ENCODE assay signal across 11 cellular contexts in genomic region chr11:61153593-61154090, GRCh38. TPM values are rescaled to one million over a fixed set of nuclear protein-coding genes. Genes with fewer than 3 reads are reported as not detected.
DNase-seq lines count a peak whose midpoint lies in the region; ATAC-seq, FAIRE-seq and TF ChIP-seq lines count a peak whose summit lies in the region.
"Had no signal": no experiment of that assay in that cellular context is flagged by ENCODE, and none has a peak within 500 bp of the region (broad histone marks: within the 10 kb centered on the region; RNA-seq: fewer than 3 reads in every experiment).

No MANE protein-coding gene starts in this region.

- FAIRE-seq in HTR-8/SVneo (lab: Jason Lieb, UNC), result no peak

- H3K4me1 Mint-ChIP-seq in mesothelial cell of epicardium, result peaks cover 61% of the 10 kb centered on the region
- peaks cover 7 to 11% (median 9%) of the 10 kb centered on the region in 4 donors for H3K4me1 Mint-ChIP-seq in CD4-positive, alpha-beta memory T cell

- no peak overlapping the region for H3K9ac ChIP-seq in duodenal mucosa (ENCODE audit: low read depth in 1 of 2, low read length in 2 of 2)

- H3K27ac Mint-ChIP-seq in mesothelial cell of epicardium, result peak overlapping the region; percentile 83
- no peak overlapping the region for H3K27ac Mint-ChIP-seq in CD4-positive, alpha-beta memory T cell

- CTCF ChIA-PET in RWPE1 (lab: Yijun Ruan, JAX), result interaction anchor here (0.5 to 1.4 kb wide), 3 partner anchors 24 to 1345 kb away, joined by 3 to 4 read pairs (median 3); no protein-coding TSS in a partner anchor
- CTCF ChIA-PET in CD4-positive, alpha-beta memory T cell (lab: Charles Lee; ENCODE audit: partially characterized antibody), result interaction anchor here (0.8 kb wide), 1 partner anchor 11 kb away, joined by 3 read pairs; no protein-coding TSS in a partner anchor

- no peak overlapping the region for H3K4me3 ChIP-seq in duodenal mucosa (ENCODE audit: low read depth in 1 of 2, low read length in 2 of 2)
- H3K4me3 ChIP-seq in thymus (ENCODE audit: low read length), result no peak overlapping the region
- no peak overlapping the region for H3K4me3 ChIP-seq in CD4-positive, alpha-beta memory T cell (ENCODE audit: low read length in 2 of 2)

- H3K4me3 Mint-ChIP-seq in mesothelial cell of epicardium, result peak overlapping the region; percentile 28
- peak overlapping the region in 1 of 8 donors; percentile 22 for H3K4me3 Mint-ChIP-seq in CD4-positive, alpha-beta memory T cell
- H3K4me3 Mint-ChIP-seq: brain had no signal

- intact Hi-C loops in CD4-positive, alpha-beta memory T cell (cut with micrococcal nuclease), result no loop called here

- ATAC-seq in HG03439 (IDR thresholded peaks at IDR 0.05; ENCODE audit: unreplicated experiment), result no peak

- peaks cover 2 to 4% of the 10 kb centered on the region in 2 donors for H3K9me3 ChIP-seq in duodenal mucosa (ENCODE audit: control insufficient read depth in 1 of 2, low read length in 2 of 2)
- H3K9me3 ChIP-seq in thymus (ENCODE audit: control insufficient read depth), result no peaks in the 10 kb centered on the region
- H3K9me3 ChIP-seq in CD4-positive, alpha-beta memory T cell (ENCODE audit: control insufficient read depth in 1 of 2, low read length in 2 of 2), result peaks cover 0 to 3% of the 10 kb centered on the region in 2 donors

- TF ChIP-seq CTCF in RWPE1 (conservative IDR thresholded peaks at IDR 0.05; ENCODE audit: low read depth), result no peak
- no peak for TF ChIP-seq CTCF in mesothelial cell of epicardium (IDR thresholded peaks at IDR 0.05; ENCODE audit: unreplicated experiment)

- H3K36me3 Mint-ChIP-seq in mesothelial cell of epicardium, result peaks cover 30% of the 10 kb centered on the region
- H3K36me3 Mint-ChIP-seq in CD4-positive, alpha-beta memory T cell, result peaks cover 14 to 24% of the 10 kb centered on the region in 2 donors

- no peaks in the 10 kb centered on the region for H3K27me3 ChIP-seq in duodenal mucosa (ENCODE audit: control insufficient read depth in 1 of 2, insufficient read depth in 2 of 2, low read length in 2 of 2)
- H3K27me3 ChIP-seq in thymus (ENCODE audit: control insufficient read depth, insufficient read depth), result no peaks in the 10 kb centered on the region
- H3K27me3 ChIP-seq in CD4-positive, alpha-beta memory T cell (ENCODE audit: insufficient read depth, low read length), result no peaks in the 10 kb centered on the region

- H3K4me1 ChIP-seq in duodenal mucosa (ENCODE audit: control insufficient read depth in 1 of 2, insufficient read depth in 2 of 2, low read length in 2 of 2) (peaks cover 50 to 62% of the 10 kb centered on the region in 2 donors), thymus (ENCODE audit: control insufficient read depth, insufficient read depth, low read length) (peaks cover 6% of the 10 kb centered on the region)
- no peaks in the 10 kb centered on the region for H3K4me1 ChIP-seq in CD4-positive, alpha-beta memory T cell (ENCODE audit: insufficient read depth, low read length)

- H3K36me3 ChIP-seq in duodenal mucosa (ENCODE audit: control insufficient read depth in 1 of 2, insufficient read depth in 2 of 2, low read length in 2 of 2) (no peaks in the 10 kb centered on the region), thymus (ENCODE audit: control insufficient read depth, insufficient read depth) (no peaks in the 10 kb centered on the region)
- no peaks in the 10 kb centered on the region for H3K36me3 ChIP-seq in CD4-positive, alpha-beta memory T cell (ENCODE audit: insufficient read depth, low read length)

- DNase-seq in RWPE1 (ENCODE audit: low spot score) (no peak), mesothelial cell of epicardium (ENCODE audit: low spot score in 2 of 2, unreplicated experiment in 2 of 2) (no peak), epidermal melanocyte (ENCODE audit: insufficient read length, low spot score) (no peak), HTR-8/SVneo (ENCODE audit: insufficient read length, low spot score) (no peak)
- no peak for DNase-seq in CD4-positive, alpha-beta memory T cell
- DNase-seq: DND-41, retina had no signal

- WGBS in thymus, result 96% methylated on average over 2 of the region's 2 CpGs

- POLR2A ChIA-PET in RWPE1 (lab: Yijun Ruan, JAX; ENCODE audit: low non-redundant PET), result no interaction called here
- POLR2A ChIA-PET in CD4-positive, alpha-beta memory T cell (lab: Charles Lee; ENCODE audit: partially characterized antibody), result no interaction called here

- H3K9me3 Mint-ChIP-seq in mesothelial cell of epicardium, result peaks cover 26% of the 10 kb centered on the region
- H3K9me3 Mint-ChIP-seq in CD4-positive, alpha-beta memory T cell, result peaks cover 0 to 19% (median 16%) of the 10 kb centered on the region in 8 donors

- H3K27ac ChIP-seq in RWPE1 (peak overlapping the region; percentile 82), duodenal mucosa (ENCODE audit: low read depth, low read length) (peak overlapping the region; percentile 23), thymus (ENCODE audit: low read depth) (peak overlapping the region; percentile 43)
- no peak overlapping the region for H3K27ac ChIP-seq in CD4-positive, alpha-beta memory T cell (ENCODE audit: low read depth, low read length)

- no peaks in the 10 kb centered on the region for H3K27me3 Mint-ChIP-seq in mesothelial cell of epicardium (ENCODE audit: low read depth)
- H3K27me3 Mint-ChIP-seq in CD4-positive, alpha-beta memory T cell, result no peaks in the 10 kb centered on the region

RNA-seq across cellular contexts. Expression of gene VPS37C, which starts 7.6 kb away (rescaled TPM):
- total RNA-seq in mesothelial cell of epicardium, result 24.8 to 29.1 TPM (median 26.5 TPM) in 3 replicates
- 9.4 TPM for polyA plus RNA-seq in thymus
- total RNA-seq in CD4-positive, alpha-beta memory T cell, result 1 to 10 TPM; 7.3 to 7.9 TPM
- polyA plus RNA-seq in CD4-positive, alpha-beta memory T cell, result under 1 TPM; 0.25 to 0.93 TPM

RNA-seq across cellular contexts. Expression of gene PGA3, which starts 49.7 kb away (rescaled TPM):
- not detected in 3 replicates for total RNA-seq in mesothelial cell of epicardium
- polyA plus RNA-seq in thymus, result 1.3 TPM
- not detected for total RNA-seq in CD4-positive, alpha-beta memory T cell
- not detected for polyA plus RNA-seq in CD4-positive, alpha-beta memory T cell

RNA-seq across cellular contexts. Expression of gene CD5, which starts 51.4 kb away (rescaled TPM):
- not detected in 3 replicates for total RNA-seq in mesothelial cell of epicardium
- polyA plus RNA-seq in thymus, result 40.5 TPM
- 100 to 1,000 TPM; 283 to 289 TPM for total RNA-seq in CD4-positive, alpha-beta memory T cell
- polyA plus RNA-seq in CD4-positive, alpha-beta memory T cell, result 100 to 1,000 TPM; 170 to 323 TPM

Comparison
In these comparisons a context has a peak if more than half of its experiments do, and no peak if none do; other contexts are left out.
1. RNA of gene CD5, which starts 51.4 kb away (total RNA-seq): 283 to 289 TPM in CD4-positive, alpha-beta memory T cell; not detected in mesothelial cell of epicardium; every median in the first group is over 100 times any median in the second.